Comparison of ENCODE assay signal across 24 cellular contexts in the genomic region with DNA sequence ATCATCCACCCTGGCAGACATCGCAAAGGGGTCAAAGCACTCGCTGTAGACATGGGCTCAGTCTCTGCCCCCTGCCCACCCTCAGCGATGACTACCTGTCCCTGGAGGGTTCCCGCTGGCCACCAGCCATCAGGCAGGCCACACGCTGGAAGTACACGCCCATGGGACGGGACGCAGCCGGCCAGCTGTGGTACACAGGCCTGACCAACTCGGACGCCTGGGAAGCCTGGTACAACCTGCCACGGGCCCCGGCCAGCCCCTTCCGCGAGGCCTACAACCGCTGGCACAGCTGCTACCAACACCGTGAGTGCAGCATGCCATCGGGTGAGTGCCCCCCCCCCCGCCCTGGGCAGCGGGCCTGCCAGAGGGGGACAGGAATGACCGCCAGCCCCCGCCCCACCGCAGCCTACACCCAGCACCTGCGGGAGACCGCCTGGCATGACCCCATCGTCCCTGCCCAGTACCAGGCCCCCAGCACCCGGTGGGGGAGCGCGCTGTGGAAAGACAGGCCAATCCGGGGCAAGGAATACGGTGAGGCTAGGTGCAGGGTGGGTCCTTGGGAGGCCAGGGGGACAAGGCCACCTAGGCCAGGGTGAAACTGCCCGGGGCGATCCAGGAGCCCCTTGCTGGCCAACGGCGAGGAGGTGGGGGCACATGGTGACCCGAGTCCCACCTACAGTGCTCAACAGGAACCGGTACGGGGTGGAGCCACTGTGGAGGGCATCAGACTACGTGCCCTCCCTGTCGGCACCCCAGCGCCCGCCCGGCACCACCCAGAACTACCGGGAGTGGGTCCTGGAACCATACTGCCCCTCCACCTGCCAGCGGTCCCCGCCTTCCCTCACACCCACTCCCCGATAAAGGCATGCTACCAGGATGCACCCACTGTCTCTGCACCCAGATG. TPM values are rescaled to one million over a fixed set of nuclear protein-coding genes. Genes with fewer than 3 reads are reported as not detected.
DNase-seq lines count a peak whose midpoint lies in the region; ATAC-seq lines count a peak whose summit lies in the region.
"Had no signal": no experiment of that assay in that cellular context is flagged by ENCODE, and none has a peak within 500 bp of the region (broad histone marks: within the 10 kb centered on the region; RNA-seq: fewer than 3 reads in every experiment).

No MANE protein-coding gene starts in this region.

- H3K9me3 ChIP-seq in aorta (ENCODE audit: control insufficient read depth, low read length), result no peaks in the 10 kb centered on the region
- H3K9me3 ChIP-seq in T-helper 17 cell (ENCODE audit: control insufficient read depth, low read length, poor library complexity, severe bottlenecking), result no peaks in the 10 kb centered on the region
- no peaks in the 10 kb centered on the region for H3K9me3 ChIP-seq in SJCRH30 (replicated peaks)
- H3K9me3 ChIP-seq: esophagus muscularis mucosa, suprapubic skin had no signal

- no peaks in the 10 kb centered on the region for H3K4me1 ChIP-seq in aorta (ENCODE audit: control insufficient read depth in 1 of 2, insufficient read depth in 2 of 2, low read length in 2 of 2)
- H3K4me1 ChIP-seq in SJCRH30, result no peaks in the 10 kb centered on the region; the same call in 1 of the 2 replicates
- H3K4me1 ChIP-seq: parathyroid adenoma had no signal

- H3K27ac ChIP-seq in aorta (ENCODE audit: low read depth in 1 of 2, low read length in 2 of 2), result no peak overlapping the region
- H3K27ac ChIP-seq in SJCRH30, result no peak overlapping the region
- H3K27ac ChIP-seq: parathyroid adenoma, suprapubic skin had no signal

- no peaks in the 10 kb centered on the region for H3K27me3 ChIP-seq in aorta (ENCODE audit: control insufficient read depth in 1 of 2, insufficient read depth in 2 of 2, low read length in 1 of 2)
- H3K27me3 ChIP-seq in SJCRH30, result no peaks in the 10 kb centered on the region
- H3K27me3 ChIP-seq: esophagus muscularis mucosa, suprapubic skin had no signal

- no peak for DNase-seq in stimulated activated naive CD8-positive, alpha-beta T cell treated with anti-CD3 and anti-CD28 coated beads, Interleukin-15, amount 100 ng/mL, for 72 hours
- DNase-seq in stimulated activated naive CD8-positive, alpha-beta T cell treated with anti-CD3 and anti-CD28 coated beads, Interleukin-15, Interleukin-2, amounts not matched to agents 100 U/mL and 50 U/mL, for 24 hours, result no peak
- DNase-seq in hypothalamus (lab: John Stamatoyannopoulos, UW) (peak in 34 of 51 donors; percentile 20 to 85 (median 56)), pons (ENCODE audit: low spot score) (peak; percentile 76), aorta (peak; percentile 73 to 92), T-helper 17 cell (no peak), SJCRH30 (no peak), GOT3 (lab: John Stamatoyannopoulos, UW) (no peak)
- DNase-seq: ACHN; activated CD8-positive, alpha-beta memory T cell treated with anti-CD3 and anti-CD28 coated beads for 24 hours; activated naive CD8-positive, alpha-beta T cell treated with anti-CD3 and anti-CD28 coated beads for 36 hours; DMS153; GF-D8; NCI-H1105; NCI-H774; OCI-M1; SIG-M5; stimulated activated CD4-positive, alpha-beta T cell treated with anti-CD3 and anti-CD28 coated beads, Interleukin-4, amount 100 ng/mL, for 24 hours had no signal

- H3K36me3 Mint-ChIP-seq in T-helper 17 cell (ENCODE audit: low read depth), result no peaks in the 10 kb centered on the region

- peaks cover 25% of the 10 kb centered on the region for H3K4me1 Mint-ChIP-seq in stimulated activated naive CD8-positive, alpha-beta T cell treated with anti-CD3 and anti-CD28 coated beads, Interleukin-15, amount 100 ng/mL, for 72 hours
- peaks cover 8% of the 10 kb centered on the region for H3K4me1 Mint-ChIP-seq in T-helper 17 cell

- ATAC-seq in stimulated activated naive CD8-positive, alpha-beta T cell treated with anti-CD3 and anti-CD28 coated beads, Interleukin-15, amount 100 ng/mL, for 72 hours, result peak; percentile 29
- ATAC-seq in stimulated activated naive CD8-positive, alpha-beta T cell treated with anti-CD3 and anti-CD28 coated beads, Interleukin-15, Interleukin-2, amounts not matched to agents 100 U/mL and 50 U/mL, for 24 hours, result no peak
- ATAC-seq in aorta (ENCODE audit: low FRiP score), result peak; percentile 30
- ATAC-seq in T-helper 17 cell, result no peak
- ATAC-seq: HCT116 had no signal

- H3K4me3 ChIP-seq in aorta (ENCODE audit: low read length in 2 of 2) (no peak overlapping the region), SJCRH30 (no peak overlapping the region)
- H3K4me3 ChIP-seq: esophagus muscularis mucosa, lung, suprapubic skin had no signal

- no peak overlapping the region for H3K4me3 Mint-ChIP-seq in stimulated activated naive CD8-positive, alpha-beta T cell treated with anti-CD3 and anti-CD28 coated beads, Interleukin-15, amount 100 ng/mL, for 72 hours
- no peak overlapping the region for H3K4me3 Mint-ChIP-seq in T-helper 17 cell
- H3K4me3 Mint-ChIP-seq: activated naive CD8-positive, alpha-beta T cell treated with anti-CD3 and anti-CD28 coated beads for 36 hours had no signal

- intact Hi-C loops in aorta (cut with DNase I), result loop anchor here (2.0 kb wide), 1 partner anchor 75 kb away; no protein-coding TSS in a partner anchor

- H3K27me3 Mint-ChIP-seq in stimulated activated naive CD8-positive, alpha-beta T cell treated with anti-CD3 and anti-CD28 coated beads, Interleukin-15, amount 100 ng/mL, for 72 hours, result no peaks in the 10 kb centered on the region
- no peaks in the 10 kb centered on the region for H3K27me3 Mint-ChIP-seq in T-helper 17 cell
- H3K27me3 Mint-ChIP-seq: activated naive CD8-positive, alpha-beta T cell treated with anti-CD3 and anti-CD28 coated beads for 36 hours had no signal

- peak overlapping the region in 1 of 2 donors; percentile 74 for H3K27ac Mint-ChIP-seq in stimulated activated naive CD8-positive, alpha-beta T cell treated with anti-CD3 and anti-CD28 coated beads, Interleukin-15, amount 100 ng/mL, for 72 hours
- H3K27ac Mint-ChIP-seq in T-helper 17 cell, result no peak overlapping the region
- H3K27ac Mint-ChIP-seq: activated naive CD8-positive, alpha-beta T cell treated with anti-CD3 and anti-CD28 coated beads for 36 hours had no signal

- no peaks in the 10 kb centered on the region for H3K36me3 ChIP-seq in aorta (ENCODE audit: control insufficient read depth in 1 of 2, insufficient read depth in 2 of 2, low read length in 1 of 2)
- peaks cover 7% of the 10 kb centered on the region; the same call in 1 of the 2 replicates for H3K36me3 ChIP-seq in SJCRH30

- 54 to 56% methylated on average over 39 to 47 of the region's 47 CpGs for WGBS in aorta, 2 donors

- no peaks in the 10 kb centered on the region for H3K9me3 Mint-ChIP-seq in stimulated activated naive CD8-positive, alpha-beta T cell treated with anti-CD3 and anti-CD28 coated beads, Interleukin-15, amount 100 ng/mL, for 72 hours
- H3K9me3 Mint-ChIP-seq: activated naive CD8-positive, alpha-beta T cell treated with anti-CD3 and anti-CD28 coated beads for 36 hours had no signal

RNA-seq across cellular contexts. Expression of a gene that starts 4.4 kb away (rescaled TPM):
- total RNA-seq in aorta (1 to 10 TPM; 1.8 to 2.4 TPM), T-helper 17 cell (1 to 10 TPM; 5.0 to 8.4 TPM)
- polyA plus RNA-seq in aorta, result under 1 TPM in 1 of 2 donors, not detected in 1; 0.46 TPM
- total RNA-seq in SJCRH30 (2014; rRNA removed; shearing (Covaris generic)), result not detected in 2 replicates
- total RNA-seq: esophagus muscularis mucosa, LHCN-M2 had no signal

RNA-seq across cellular contexts. Expression of a gene that starts 14.0 kb away (rescaled TPM):
- total RNA-seq in aorta, result 10 to 100 TPM; 40.7 to 47.7 TPM
- 10 to 100 TPM in 1 of 2 donors, 1 to 10 TPM in 1; 9.5 to 33.9 TPM for polyA plus RNA-seq in aorta
- 10 to 100 TPM; 58.1 to 62.0 TPM for total RNA-seq in T-helper 17 cell
- total RNA-seq in SJCRH30 (2014; rRNA removed; shearing (Covaris generic)), result 54.6 and 57.1 TPM in 2 replicates

RNA-seq across cellular contexts. Expression of a gene that starts 29.3 kb away (rescaled TPM):
- 10 to 100 TPM; 66.3 to 67.8 TPM for total RNA-seq in aorta
- polyA plus RNA-seq in aorta, result 100 to 1,000 TPM in 1 of 2 donors, 10 to 100 TPM in 1; 67.7 to 175 TPM
- 10 to 100 TPM; 34.0 to 36.7 TPM for total RNA-seq in T-helper 17 cell
- total RNA-seq in SJCRH30 (2014; rRNA removed; shearing (Covaris generic)), result 45.0 and 48.0 TPM in 2 replicates

RNA-seq across cellular contexts. Expression of a gene that starts 37.3 kb away (rescaled TPM):
- total RNA-seq in aorta (10 to 100 TPM; 33.7 to 42.0 TPM), T-helper 17 cell (10 to 100 TPM; 95.0 to 96.6 TPM)
- polyA plus RNA-seq in aorta, result 10 to 100 TPM in 1 of 2 donors, 1 to 10 TPM in 1; 8.0 to 25.2 TPM
- total RNA-seq in SJCRH30 (2014; rRNA removed; shearing (Covaris generic)), result 31.4 and 31.8 TPM in 2 replicates

RNA-seq across cellular contexts. Expression of a gene that starts 41.9 kb away (rescaled TPM):
- total RNA-seq in aorta, result 1 to 10 TPM; 2.6 to 5.0 TPM
- polyA plus RNA-seq in aorta, result 1 to 10 TPM in 1 of 2 donors, under 1 TPM in 1; 0.50 to 1.3 TPM
- total RNA-seq in T-helper 17 cell, result 1 to 10 TPM in 1 of 2 donors, under 1 TPM in 1; 0.42 to 3.3 TPM
- total RNA-seq in SJCRH30 (2014; rRNA removed; shearing (Covaris generic)), result 0.03 and 0.06 TPM in 2 replicates

Comparison
In these comparisons a context has a peak if more than half of its experiments do, and no peak if none do; other contexts are left out.
1. ATAC-seq: peak in stimulated activated naive CD8-positive, alpha-beta T cell treated with anti-CD3 and anti-CD28 coated beads, Interleukin-15, amount 100 ng/mL, for 72 hours (single experiment) and aorta (single experiment); none in stimulated activated naive CD8-positive, alpha-beta T cell treated with anti-CD3 and anti-CD28 coated beads, Interleukin-15, Interleukin-2, amounts not matched to agents 100 U/mL and 50 U/mL, for 24 hours (single experiment) and T-helper 17 cell (single experiment).
2. DNase-seq: peak in hypothalamus (34 of 51), pons (single experiment) and aorta (2 of 2); none in stimulated activated naive CD8-positive, alpha-beta T cell treated with anti-CD3 and anti-CD28 coated beads, Interleukin-15, amount 100 ng/mL, for 72 hours (0 of 2), stimulated activated naive CD8-positive, alpha-beta T cell treated with anti-CD3 and anti-CD28 coated beads, Interleukin-15, Interleukin-2, amounts not matched to agents 100 U/mL and 50 U/mL, for 24 hours (single experiment), T-helper 17 cell (0 of 3), SJCRH30 (0 of 2) and GOT3 (single experiment).